In genomic region chr16:30418350-30419181, GRCh38 we compare ENCODE assay signal across 8 cellular contexts. TPM values are rescaled to one million over a fixed set of nuclear protein-coding genes. Genes with fewer than 3 reads are reported as not detected.
DNase-seq lines count a peak whose midpoint lies in the region; ATAC-seq and TF ChIP-seq lines count a peak whose summit lies in the region.

No MANE protein-coding gene starts in this region.

- peaks cover 9% of the 10 kb centered on the region for H3K36me3 Mint-ChIP-seq in natural killer cell treated with Interleukin-12 subunit alpha and Interleukin-12 subunit beta and Interleukin-15 and Interleukin-18, amount 100 ng/mL, for 72 hours

- H3K9me3 Mint-ChIP-seq in natural killer cell treated with Interleukin-12 subunit alpha and Interleukin-12 subunit beta and Interleukin-15 and Interleukin-18, amount 100 ng/mL, for 72 hours, result no peaks in the 10 kb centered on the region

- intact Hi-C loops in colonic mucosa (cut with DNase I), result loop anchor here (10.0 kb wide), 1 partner anchor 324 kb away; the partner anchor contains the start of genes TBX6 and YPEL3

- H2AFZ ChIP-seq in KMS-11 (ENCODE audit: low read depth), result peak overlapping the region; percentile 78

- H3K4me3 Mint-ChIP-seq in natural killer cell treated with Interleukin-12 subunit alpha and Interleukin-12 subunit beta and Interleukin-15 and Interleukin-18, amount 100 ng/mL, for 72 hours, result peak overlapping the region; percentile 44

- peaks cover 14 to 15% of the 10 kb centered on the region in 2 donors for H3K4me1 Mint-ChIP-seq in natural killer cell treated with Interleukin-12 subunit alpha and Interleukin-12 subunit beta and Interleukin-15 and Interleukin-18, amount 100 ng/mL, for 72 hours (ENCODE audit: low read depth in 2 of 2)

- H3K9ac ChIP-seq in KMS-11 (peak overlapping the region; percentile 59), colonic mucosa (ENCODE audit: low read depth in 2 of 2, low read length in 2 of 2) (peak overlapping the region; percentile 56 to 81)

- DNase-seq in colonic mucosa (peak; percentile 36), A172 (ENCODE audit: low spot score) (no peak), NAMALWA (ENCODE audit: low spot score) (no peak), kidney glomerular epithelial cell (lab: John Stamatoyannopoulos, UW) (no peak)
- no peak for DNase-seq in natural killer cell treated with Interleukin-12 subunit alpha and Interleukin-12 subunit beta and Interleukin-15 and Interleukin-18, amount 100 ng/mL, for 72 hours (ENCODE audit: low spot score)

- H3K27me3 Mint-ChIP-seq in natural killer cell treated with Interleukin-12 subunit alpha and Interleukin-12 subunit beta and Interleukin-15 and Interleukin-18, amount 100 ng/mL, for 72 hours, result no peaks in the 10 kb centered on the region

- H3K9me3 ChIP-seq in colonic mucosa, result no peaks in the 10 kb centered on the region

- no peaks in the 10 kb centered on the region for H3K27me3 ChIP-seq in KMS-11 (ENCODE audit: insufficient read depth, low read depth)
- H3K27me3 ChIP-seq in colonic mucosa, result no peaks in the 10 kb centered on the region

- ATAC-seq in natural killer cell treated with Interleukin-12 subunit alpha and Interleukin-12 subunit beta and Interleukin-15 and Interleukin-18, amount 100 ng/mL, for 72 hours, result no peak
- no peak for ATAC-seq in GM21737 (IDR thresholded peaks at IDR 0.05; ENCODE audit: unreplicated experiment)

- H4K20me1 ChIP-seq in KMS-11 (ENCODE audit: insufficient read depth), result no peaks in the 10 kb centered on the region

- H3K27ac Mint-ChIP-seq in natural killer cell treated with Interleukin-12 subunit alpha and Interleukin-12 subunit beta and Interleukin-15 and Interleukin-18, amount 100 ng/mL, for 72 hours, result no peak overlapping the region

- H3K4me2 ChIP-seq in KMS-11, result peak overlapping the region; percentile 88

- H3K36me3 ChIP-seq in KMS-11 (ENCODE audit: insufficient read depth) (0 out of 2 replicates have a peak, but pooled peaks cover 3% of the 10 kb centered on the region), colonic mucosa (no peaks in the 10 kb centered on the region)

- no peak overlapping the region for H3K4me3 ChIP-seq in KMS-11 (IDR thresholded peaks at IDR 0.05; ENCODE audit: insufficient read depth, low read depth, low read length)
- H3K4me3 ChIP-seq in colonic mucosa, result peak overlapping the region; percentile 52

- peaks cover 35% of the 10 kb centered on the region for H3K4me1 ChIP-seq in KMS-11 (ENCODE audit: low read depth, poor library complexity, severe bottlenecking)
- H3K4me1 ChIP-seq in colonic mucosa, result peaks cover 3% of the 10 kb centered on the region

- no peaks in the 10 kb centered on the region; the same call in 1 of the 2 replicates for H3K79me2 ChIP-seq in KMS-11 (ENCODE audit: insufficient read depth, low read depth)

- TF ChIP-seq CTCF in C4-2B (conservative IDR thresholded peaks at IDR 0.05) (no peak), KMS-11 (conservative IDR thresholded peaks at IDR 0.05; ENCODE audit: low read depth, low read length) (no peak; the same call in 1 of the 2 replicates), colonic mucosa (IDR thresholded peaks at IDR 0.05) (no peak)

- H3K27ac ChIP-seq in C4-2B (peak overlapping the region; percentile 85), KMS-11 (peak overlapping the region; percentile 68), colonic mucosa (peak overlapping the region; percentile 71)

RNA-seq across cellular contexts. Expression of gene ZNF771, which starts 11.2 kb away (rescaled TPM):
- 1 to 10 TPM; 3.5 to 6.5 TPM for total RNA-seq in colonic mucosa
- 1 to 10 TPM; 3.4 to 7.3 TPM for total RNA-seq in natural killer cell treated with Interleukin-12 subunit alpha and Interleukin-12 subunit beta and Interleukin-15 and Interleukin-18, amount 100 ng/mL, for 72 hours
- total RNA-seq in A172 (2014; rRNA removed; shearing (Covaris generic)), result 19.2 and 27.4 TPM in 2 replicates

RNA-seq across cellular contexts. Expression of gene DCTPP1, which starts 11.3 kb away (rescaled TPM):
- total RNA-seq in colonic mucosa, result 100 to 1,000 TPM in 1 of 2 donors, 10 to 100 TPM in 1; 80.9 to 153 TPM
- 100 to 1,000 TPM in 1 of 2 donors, 10 to 100 TPM in 1; 95.9 to 155 TPM for total RNA-seq in natural killer cell treated with Interleukin-12 subunit alpha and Interleukin-12 subunit beta and Interleukin-15 and Interleukin-18, amount 100 ng/mL, for 72 hours
- 74.5 and 86.1 TPM in 2 replicates for total RNA-seq in A172 (2014; rRNA removed; shearing (Covaris generic))

RNA-seq across cellular contexts. Expression of gene ZNF48, which starts 23.3 kb away (rescaled TPM):
- 1 to 10 TPM; 6.5 to 6.8 TPM for total RNA-seq in colonic mucosa
- total RNA-seq in natural killer cell treated with Interleukin-12 subunit alpha and Interleukin-12 subunit beta and Interleukin-15 and Interleukin-18, amount 100 ng/mL, for 72 hours, result 10 to 100 TPM; 10.2 to 14.7 TPM
- total RNA-seq in A172 (2014; rRNA removed; shearing (Covaris generic)), result 19.1 and 20.7 TPM in 2 replicates

RNA-seq across cellular contexts. Expression of gene SEPHS2, which starts 27.1 kb away (rescaled TPM):
- total RNA-seq in colonic mucosa, result 100 to 1,000 TPM in 1 of 2 donors, 10 to 100 TPM in 1; 93.3 to 156 TPM
- total RNA-seq in natural killer cell treated with Interleukin-12 subunit alpha and Interleukin-12 subunit beta and Interleukin-15 and Interleukin-18, amount 100 ng/mL, for 72 hours, result 10 to 100 TPM; 84.7 to 91.4 TPM
- 4.9 and 7.2 TPM in 2 replicates for total RNA-seq in A172 (2014; rRNA removed; shearing (Covaris generic))

RNA-seq across cellular contexts. Expression of gene SEPTIN1, which starts 36.2 kb away (rescaled TPM):
- total RNA-seq in colonic mucosa, result 1 to 10 TPM; 4.3 to 4.5 TPM
- 100 to 1,000 TPM; 192 to 207 TPM for total RNA-seq in natural killer cell treated with Interleukin-12 subunit alpha and Interleukin-12 subunit beta and Interleukin-15 and Interleukin-18, amount 100 ng/mL, for 72 hours
- total RNA-seq in A172 (2014; rRNA removed; shearing (Covaris generic)), result not detected in 2 replicates
